16 cellular contexts compared by ENCODE assay signal in genomic region chr18:33579868-33580205, GRCh38. TPM values are rescaled to one million over a fixed set of nuclear protein-coding genes. Genes with fewer than 3 reads are reported as not detected.
DNase-seq lines count a peak whose midpoint lies in the region; ATAC-seq and TF ChIP-seq lines count a peak whose summit lies in the region.
"Had no signal": no experiment of that assay in that cellular context is flagged by ENCODE, and none has a peak within 500 bp of the region (broad histone marks: within the 10 kb centered on the region; RNA-seq: fewer than 3 reads in every experiment).

No MANE protein-coding gene starts in this region.

- TF ChIP-seq RAD21 in SK-N-SH (IDR thresholded peaks at IDR 0.05; ENCODE audit: low read length), result no peak

- TF ChIP-seq EP300 in sigmoid colon (IDR thresholded peaks at IDR 0.05) (no peak), SK-N-SH (IDR thresholded peaks at IDR 0.05; ENCODE audit: borderline replicate concordance in 1 of 2, low read depth in 1 of 2, low read length in 1 of 2) (no peak)

- CTCF ChIA-PET in SK-N-SH (lab: Yijun Ruan, JAX), result no interaction called here
- CTCF ChIA-PET in WTC11 (lab: Charles Lee), result no interaction called here

- no peak overlapping the region for H3K4me2 ChIP-seq in SK-N-SH

- POLR2A ChIA-PET in SK-N-SH (lab: Yijun Ruan, JAX) (interaction anchor here (0.6 kb wide), 1 partner anchor 9 kb away, joined by 4 read pairs; no protein-coding TSS in a partner anchor), WTC11 (lab: Charles Lee) (no interaction called here)

- WGBS in sigmoid colon, 2 donors, result 58 to 86% methylated on average over 3 of the region's 3 CpGs
- 87% methylated on average over 3 of the region's 3 CpGs for WGBS in SK-N-SH (ENCODE audit: low lambda C conversion rate)
- 92% methylated on average over 3 of the region's 3 CpGs for WGBS in aorta, 2 donors

- DNase-seq in NCI-H82 (lab: John Stamatoyannopoulos, UW) (peak; percentile 51), sigmoid colon (no peak), SK-N-SH (no peak), cerebellar nuclear complex (lab: John Stamatoyannopoulos, UW) (no peak), aorta (no peak), WTC11 (ENCODE audit: low spot score) (no peak)
- DNase-seq: activated naive CD4-positive, alpha-beta T cell treated with anti-CD3 and anti-CD28 coated beads for 36 hours; mammary epithelial cell; OCI-M1; SW 1271 had no signal

- peaks cover 21% of the 10 kb centered on the region for H3K27me3 Mint-ChIP-seq in WTC11 (ENCODE audit: low read depth)

- H3K4me1 ChIP-seq in iPS-20b (ENCODE audit: insufficient read depth, low read length) (peaks cover 31% of the 10 kb centered on the region; the same call in 1 of the 2 replicates), sigmoid colon (peaks cover 0 to 55% (median 22%) of the 10 kb centered on the region in 4 donors), SK-N-SH (ENCODE audit: control insufficient read depth in 1 of 2, insufficient read depth in 2 of 2, low read depth in 1 of 2, low read length in 1 of 2) (peaks cover 3% of the 10 kb centered on the region in 2 experiments; a peak in 2 of 4 replicates), aorta (ENCODE audit: control insufficient read depth in 1 of 2, insufficient read depth in 2 of 2, low read length in 2 of 2) (peaks cover 0 to 2% of the 10 kb centered on the region in 2 donors)

- no peak for TF ChIP-seq CTCF in sigmoid colon (IDR thresholded peaks at IDR 0.05)
- TF ChIP-seq CTCF in SK-N-SH (IDR thresholded peaks at IDR 0.05), result no peak
- TF ChIP-seq CTCF in WTC11 (IDR thresholded peaks at IDR 0.05), result no peak

- TF ChIP-seq POLR2A in sigmoid colon (IDR thresholded peaks at IDR 0.05), result no peak

- no peaks in the 10 kb centered on the region for H3F3A ChIP-seq in SK-N-SH (replicated peaks; ENCODE audit: insufficient read depth)

- H3K27ac ChIP-seq in iPS-20b (ENCODE audit: low read length) (no peak overlapping the region), sigmoid colon (peak overlapping the region; percentile 74 to 91 (median 90)), SK-N-SH (ENCODE audit: low read depth in 2 of 2, low read length in 1 of 2) (no peak overlapping the region), aorta (ENCODE audit: low read depth in 1 of 2, low read length in 2 of 2) (no peak overlapping the region)
- H3K27ac ChIP-seq: BLaER1 treated with 17β-estradiol and CSF1 and Interleukin-3, amounts not matched to agents 10 nM and 100 nM; epithelial cell of prostate; VCaP had no signal

- H3K27me3 ChIP-seq in iPS-20b (ENCODE audit: insufficient read depth, low read length) (peaks cover 48% of the 10 kb centered on the region), sigmoid colon (no peaks in the 10 kb centered on the region), SK-N-SH (ENCODE audit: insufficient read depth) (peaks cover 36% of the 10 kb centered on the region), aorta (ENCODE audit: control insufficient read depth in 1 of 2, insufficient read depth in 2 of 2, low read length in 1 of 2) (no peaks in the 10 kb centered on the region)

- no peak overlapping the region for H2AFZ ChIP-seq in SK-N-SH (ENCODE audit: low read depth)

- H3K27ac Mint-ChIP-seq in WTC11, result no peak overlapping the region
- H3K27ac Mint-ChIP-seq: activated naive CD4-positive, alpha-beta T cell treated with anti-CD3 and anti-CD28 coated beads for 36 hours; IgD-negative memory B cell had no signal

- H3K9me3 Mint-ChIP-seq in WTC11, result no peaks in the 10 kb centered on the region

- no peaks in the 10 kb centered on the region for H3K36me3 ChIP-seq in iPS-20b (ENCODE audit: insufficient read depth, low read depth, low read length)
- H3K36me3 ChIP-seq in sigmoid colon, result no peaks in the 10 kb centered on the region
- H3K36me3 ChIP-seq in SK-N-SH (replicated peaks in 1 of 2; ENCODE audit: control insufficient read depth in 1 of 2, insufficient read depth in 2 of 2, low read length in 1 of 2), result no peaks in the 10 kb centered on the region
- H3K36me3 ChIP-seq in aorta (ENCODE audit: control insufficient read depth in 1 of 2, insufficient read depth in 2 of 2, low read length in 1 of 2), result no peaks in the 10 kb centered on the region
- H3K36me3 ChIP-seq: BLaER1 treated with 17β-estradiol and CSF1 and Interleukin-3, amounts not matched to agents 10 nM and 100 nM had no signal

- no peaks in the 10 kb centered on the region for H3K9me3 ChIP-seq in iPS-20b (ENCODE audit: insufficient read depth, low read depth, low read length)
- no peaks in the 10 kb centered on the region for H3K9me3 ChIP-seq in sigmoid colon
- no peaks in the 10 kb centered on the region for H3K9me3 ChIP-seq in SK-N-SH
- no peaks in the 10 kb centered on the region for H3K9me3 ChIP-seq in aorta (ENCODE audit: control insufficient read depth, low read length)

- peaks cover 4% of the 10 kb centered on the region for H3K36me3 Mint-ChIP-seq in WTC11
- H3K36me3 Mint-ChIP-seq: IgD-negative memory B cell had no signal

- H4K20me1 ChIP-seq in SK-N-SH (ENCODE audit: insufficient read depth), result no peaks in the 10 kb centered on the region
- H4K20me1 ChIP-seq: BLaER1 treated with 17β-estradiol and CSF1 and Interleukin-3, amounts not matched to agents 10 nM and 100 nM had no signal

- H3K4me3 ChIP-seq in GM08714 (ENCODE audit: low read length), result peak overlapping the region; percentile 61; the same call in 1 of the 2 replicates
- peak overlapping the region; percentile 72 for H3K4me3 ChIP-seq in iPS-20b (ENCODE audit: low read length)
- peak overlapping the region; percentile 63 to 90 (median 70) for H3K4me3 ChIP-seq in sigmoid colon
- H3K4me3 ChIP-seq in SK-N-SH (ENCODE audit: low read depth in 2 of 2, low read length in 1 of 2), result no peak overlapping the region
- H3K4me3 ChIP-seq in aorta (ENCODE audit: low read length in 2 of 2), result peak overlapping the region in 1 of 2 donors; percentile 68

- ATAC-seq in aorta (ENCODE audit: low FRiP score) (no peak), WTC11 (no peak)

- no peaks in the 10 kb centered on the region for H3K9me2 ChIP-seq in SK-N-SH

- H3K4me3 Mint-ChIP-seq in WTC11, result no peak overlapping the region
- H3K4me3 Mint-ChIP-seq: activated naive CD4-positive, alpha-beta T cell treated with anti-CD3 and anti-CD28 coated beads for 36 hours; IgD-negative memory B cell had no signal

- no peaks in the 10 kb centered on the region for H3K79me2 ChIP-seq in SK-N-SH (ENCODE audit: insufficient read depth)

- no peak overlapping the region for H3K9ac ChIP-seq in iPS-20b (ENCODE audit: low read depth, low read length)
- no peak overlapping the region for H3K9ac ChIP-seq in SK-N-SH
- H3K9ac ChIP-seq: BLaER1 treated with 17β-estradiol and CSF1 and Interleukin-3, amounts not matched to agents 10 nM and 100 nM had no signal

- H3K4me1 Mint-ChIP-seq in WTC11, result peaks cover 40% of the 10 kb centered on the region

- intact Hi-C loops in sigmoid colon (cut with DNase I) (loop anchor here (5.0 to 10.0 kb wide), 2 partner anchors 138 to 175 kb away; partner anchors contain the start of gene CCDC178), aorta (cut with DNase I) (no loop called here)

TF ChIP-seq in SK-N-SH, 30 proteins besides CTCF, POLR2A, EP300 and RAD21 (continues in another document):
- TF ChIP-seq RXRA (IDR thresholded peaks at IDR 0.05; ENCODE audit: borderline replicate concordance, low read depth) (no peak), MAX (IDR thresholded peaks at IDR 0.05; ENCODE audit: low read depth) (no peak), FOXJ3 (CRISPR knock-in tag; IDR thresholded peaks at IDR 0.05) (no peak), IRF3 (IDR thresholded peaks at IDR 0.05; ENCODE audit: low read depth, low read length) (no peak), GATA2 (CRISPR knock-in tag; IDR thresholded peaks at IDR 0.05) (no peak)

TF ChIP-seq in WTC11, 78 proteins besides CTCF, POLR2A, EP300 and RAD21:
- no peak for TF ChIP-seq MXD4 (CRISPR knock-in tag; IDR thresholded peaks at IDR 0.05; ENCODE audit: borderline replicate concordance)
- TF ChIP-seq GTF2I (CRISPR knock-in tag; conservative IDR thresholded peaks at IDR 0.05), result no peak
- TF ChIP-seq ZNF219 (CRISPR knock-in tag; IDR thresholded peaks at IDR 0.05; ENCODE audit: borderline replicate concordance), result no peak
- TF ChIP-seq SMAD3 (CRISPR knock-in tag; IDR thresholded peaks at IDR 0.05; ENCODE audit: borderline replicate concordance), result no peak

RNA-seq across cellular contexts. Expression of gene ASXL3, which starts 1.8 kb away (rescaled TPM):
- total RNA-seq in sigmoid colon, result 1 to 10 TPM; 3.6 to 9.1 (median 7.2) TPM
- polyA plus RNA-seq in sigmoid colon, result under 1 TPM; under 0.01 to 0.92 (median 0.16) TPM
- polyA plus RNA-seq in SK-N-SH (2012; rRNA removed), result 0.03 TPM in 1 of 2 replicates, not detected in the other
- 0.01 and 0.03 TPM in 2 replicates for polyA plus RNA-seq in SK-N-SH (2012; cell fraction: cytosol; rRNA removed)
- under 0.01 and 0.02 TPM in 2 replicates for polyA plus RNA-seq in SK-N-SH (2012; cell fraction: nucleus; rRNA removed)
- total RNA-seq in aorta, result 1 to 10 TPM; 4.3 to 5.1 TPM
- polyA plus RNA-seq in aorta, result under 1 TPM; 0.38 to 0.84 TPM
- total RNA-seq in WTC11 (2021), result 0.35 to 0.76 TPM (median 0.66 TPM) in 3 replicates
- total RNA-seq: activated naive CD4-positive, alpha-beta T cell treated with anti-CD3 and anti-CD28 coated beads for 36 hours had no signal
- polyA plus RNA-seq: IgD-negative memory B cell, mammary epithelial cell had no signal

Comparison
In these comparisons a context has a peak if more than half of its experiments do, and no peak if none do; other contexts are left out.
1. H3K4me3 ChIP-seq: peak in GM08714 (single experiment), iPS-20b (single experiment) and sigmoid colon (4 of 4); none in SK-N-SH (0 of 2).
2. H3K27ac ChIP-seq: peak in sigmoid colon (4 of 4); none in iPS-20b (single experiment), SK-N-SH (0 of 2) and aorta (0 of 2).